In the genomic region with DNA sequence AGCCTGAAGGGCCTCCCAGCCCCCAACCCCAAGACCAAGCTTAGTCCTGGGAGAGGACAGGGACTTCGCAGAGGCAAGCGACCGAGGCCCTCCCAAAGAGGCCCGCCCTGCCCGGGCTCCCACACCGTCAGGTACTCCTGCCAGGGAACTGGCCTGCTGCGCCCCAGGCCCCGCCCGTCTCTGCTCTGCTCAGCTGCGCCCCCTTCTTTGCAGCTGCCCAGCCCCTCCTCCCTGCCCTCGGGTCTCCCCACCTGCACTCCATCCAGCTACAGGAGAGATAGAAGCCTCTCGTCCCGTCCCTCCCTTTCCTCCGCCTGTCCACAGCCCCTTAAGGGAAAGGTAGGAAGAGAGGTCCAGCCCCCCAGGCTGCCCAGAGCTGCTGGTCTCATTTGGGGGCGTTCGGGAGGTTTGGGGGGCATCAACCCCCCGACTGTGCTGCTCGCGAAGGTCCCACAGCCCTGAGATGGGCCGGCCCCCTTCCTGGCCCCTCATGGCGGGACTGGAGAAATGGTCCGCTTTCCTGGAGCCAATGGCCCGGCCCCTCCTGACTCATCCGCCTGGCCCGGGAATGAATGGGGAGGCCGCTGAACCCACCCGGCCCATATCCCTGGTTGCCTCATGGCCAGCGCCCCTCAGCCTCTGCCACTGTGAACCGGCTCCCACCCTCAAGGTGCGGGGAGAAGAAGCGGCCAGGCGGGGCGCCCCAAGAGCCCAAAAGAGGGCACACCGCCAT, we compare ENCODE assay signal across 1 cellular context.
A peak's percentile ranks its signal among the peaks of the same experiment; 100 is the strongest.
TF ChIP-seq lines count a peak whose summit lies in the region.

No MANE protein-coding gene starts in this region.

TF ChIP-seq in H1, 55 proteins besides CTCF, POLR2A, EP300 and RAD21:
- TF ChIP-seq RBBP5 (IDR thresholded peaks at IDR 0.05; ENCODE audit: borderline replicate concordance, low read depth, low read length) (0 out of 2 replicates have a peak, but pooled peaks have one; percentile 33), HDAC2 (IDR thresholded peaks at IDR 0.05; ENCODE audit: borderline replicate concordance in 1 of 2, low read depth in 2 of 2, low read length in 2 of 2) (no peak), EZH2 (IDR thresholded peaks at IDR 0.05; ENCODE audit: low read depth, low read length, severe bottlenecking) (peak; percentile 53), TBP (IDR thresholded peaks at IDR 0.05; ENCODE audit: low read depth, low read length) (no peak), KDM4A (IDR thresholded peaks at IDR 0.05; ENCODE audit: low read depth, low read length, severe bottlenecking) (peak; percentile 92), TAF1 (IDR thresholded peaks at IDR 0.05; ENCODE audit: low read depth, low read length) (no peak), CREB1 (IDR thresholded peaks at IDR 0.05) (no peak), NRF1 (IDR thresholded peaks at IDR 0.05; ENCODE audit: low read depth, low read length) (no peak), ASH2L (IDR thresholded peaks at IDR 0.05; ENCODE audit: low read length) (peak; percentile 86), BCL11A (IDR thresholded peaks at IDR 0.05; ENCODE audit: low read depth in 2 of 2, low read length in 2 of 2) (no peak), CTBP2 (IDR thresholded peaks at IDR 0.05; ENCODE audit: borderline replicate concordance, insufficient read depth, insufficient read length, low read length) (peak; percentile 53), MAFK (IDR thresholded peaks at IDR 0.05; ENCODE audit: low read depth, low read length) (no peak), SAP30 (IDR thresholded peaks at IDR 0.05; ENCODE audit: insufficient read depth, insufficient replicate concordance, low read length) (no peak), ATF2 (IDR thresholded peaks at IDR 0.05; ENCODE audit: low read length) (no peak), ZNF274 (IDR thresholded peaks at IDR 0.05; ENCODE audit: borderline replicate concordance, extremely low read depth, low read length) (no peak), TCF12 (IDR thresholded peaks at IDR 0.05; ENCODE audit: low read depth, low read length) (0 out of 2 replicates have a peak, but pooled peaks have one; percentile 63), YY1 (IDR thresholded peaks at IDR 0.05; ENCODE audit: low read depth, low read length) (no peak; the same call in 1 of the 2 replicates), SP1 (IDR thresholded peaks at IDR 0.05; ENCODE audit: low read depth, low read length) (no peak)
